In the genomic region with DNA sequence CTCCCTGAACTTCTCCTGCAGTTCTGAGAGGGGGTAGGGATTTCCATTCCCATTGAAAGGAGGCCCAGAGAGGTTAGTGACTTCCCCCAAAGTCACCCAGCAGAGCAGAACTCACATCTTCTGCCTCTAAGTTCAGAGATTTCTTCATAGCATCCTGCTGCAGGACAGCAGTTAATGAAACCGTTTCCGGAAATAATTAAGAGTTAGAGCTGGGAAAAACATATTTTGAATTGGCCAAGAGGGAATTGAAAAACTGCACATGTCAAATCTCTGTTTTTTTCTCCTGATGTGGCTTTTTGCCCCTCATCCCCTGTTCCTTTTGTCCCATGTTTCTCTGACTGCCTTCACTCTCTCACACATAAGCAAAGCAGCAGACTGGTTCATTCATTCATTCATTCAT, we compare ENCODE assay signal across 24 cellular contexts. TPM values are rescaled to one million over a fixed set of nuclear protein-coding genes. Genes with fewer than 3 reads are reported as not detected.
"Had no signal": no experiment of that assay in that cellular context is flagged by ENCODE, and none has a peak within 500 bp of the region (broad histone marks: within the 10 kb centered on the region; RNA-seq: fewer than 3 reads in every experiment).

No MANE protein-coding gene starts in this region.

- H3K9me3 ChIP-seq: esophagus squamous epithelium, mucosa of descending colon, pancreas, psoas muscle, spleen, tibial artery, upper lobe of right lung, vagina had no signal

- FAIRE-seq: colon, pancreas had no signal

- ATAC-seq: left colon; mucosa of descending colon; naive thymus-derived CD8-positive, alpha-beta T cell; pancreas; psoas muscle; sciatic nerve; stimulated activated memory B cell treated with anti-CD40 and anti-IgM and Interleukin-4, amounts not matched to agents 10 μg/mL and 1 μg/mL and 100 μg/mL, for 72 hours; upper lobe of right lung had no signal

- H3K27me3 ChIP-seq: esophagus squamous epithelium, neural progenitor cell, pancreas, tibial artery, upper lobe of right lung, vagina had no signal

- H3K27ac ChIP-seq: neural progenitor cell, pancreas, psoas muscle, spleen, tibial artery, vagina had no signal

- H3K4me3 ChIP-seq: esophagus squamous epithelium, mucosa of descending colon, neural progenitor cell, pancreas, psoas muscle, spleen, tibial artery, upper lobe of right lung, vagina had no signal

- H3K36me3 ChIP-seq: esophagus squamous epithelium, neural progenitor cell, pancreas, spleen, tibial artery, upper lobe of right lung, vagina had no signal

- H3K9ac ChIP-seq: neural progenitor cell had no signal

- H2AFZ ChIP-seq: neural progenitor cell had no signal

- DNase-seq: dermis blood vessel endothelial cell; esophagus squamous epithelium; foreskin melanocyte; head of caudate nucleus; hippocampal formation; left colon; mammary epithelial cell; mucosa of descending colon; naive thymus-derived CD8-positive, alpha-beta T cell; nucleus accumbens; pancreas; psoas muscle; retina; spleen; stimulated activated CD4-positive, alpha-beta T cell treated with anti-CD3 and anti-CD28 coated beads, Interleukin-15, amount 100 ng/mL, for 24 hours; stimulated activated CD4-positive, alpha-beta T cell treated with anti-CD3 and anti-CD28 coated beads, Interleukin-1b, Interleukin-23, amount 100 ng/mL, for 48 hours; stimulated activated CD4-positive, alpha-beta T cell treated with anti-CD3 and anti-CD28 coated beads, Interleukin-4, amount 100 ng/mL, for 24 hours; tibial artery; upper lobe of right lung had no signal

- H3K4me1 ChIP-seq: pancreas, psoas muscle had no signal

- H3K4me2 ChIP-seq: neural progenitor cell had no signal

RNA-seq across cellular contexts. Expression of a gene that starts 27.6 kb away (rescaled TPM):
- polyA plus RNA-seq: naive thymus-derived CD8-positive, alpha-beta T cell had no signal
